In genomic region chr3:61181874-61182273, GRCh38 we compare ENCODE assay signal across 7 cellular contexts.
DNase-seq lines count a peak whose midpoint lies in the region; ATAC-seq and TF ChIP-seq lines count a peak whose summit lies in the region.

No MANE protein-coding gene starts in this region.

- H3K36me3 Mint-ChIP-seq in mesothelial cell of epicardium: no peaks in the 10 kb centered on the region

- H3K4me1 Mint-ChIP-seq in mesothelial cell of epicardium: peaks cover 17% of the 10 kb centered on the region

- no peak for TF ChIP-seq POLR2A in NB4 (IDR thresholded peaks at IDR 0.05; ENCODE audit: extremely low read depth, insufficient read length)

- no peak overlapping the region for H3K4me3 Mint-ChIP-seq in mesothelial cell of epicardium

- peak; percentile 98 for ATAC-seq in GM18870 (IDR thresholded peaks at IDR 0.05; ENCODE audit: unreplicated experiment)

- POLR2A ChIA-PET in HEK293T (lab: Yijun Ruan, JAX): no interaction called here

- H3K27me3 Mint-ChIP-seq in mesothelial cell of epicardium (ENCODE audit: low read depth): no peaks in the 10 kb centered on the region

- DNase-seq in HEK293T (ENCODE audit: extremely low spot score): peak; percentile 32
- peak; percentile 15 for DNase-seq in NB4 (ENCODE audit: low read depth)
- DNase-seq in fibroblast of villous mesenchyme (ENCODE audit: low read depth): peak; percentile 26
- DNase-seq in occipital lobe (lab: John Stamatoyannopoulos, UW): no peak
- no peak for DNase-seq in mesothelial cell of epicardium (ENCODE audit: low spot score in 2 of 2, unreplicated experiment in 2 of 2)
- no peak for DNase-seq in cerebellar cortex (ENCODE audit: low spot score)

- no peaks in the 10 kb centered on the region for H3K9me3 Mint-ChIP-seq in mesothelial cell of epicardium

- no peak overlapping the region for H3K27ac Mint-ChIP-seq in mesothelial cell of epicardium

- CTCF ChIA-PET in HEK293T (lab: Yijun Ruan, JAX): no interaction called here

- TF ChIP-seq CTCF in NB4 (IDR thresholded peaks at IDR 0.05; ENCODE audit: low read depth, low read length) (no peak), fibroblast of villous mesenchyme (IDR thresholded peaks at IDR 0.05; ENCODE audit: insufficient read depth, low read depth, low read length) (no peak), mesothelial cell of epicardium (IDR thresholded peaks at IDR 0.05; ENCODE audit: unreplicated experiment) (no peak)

- no peak overlapping the region for H3K4me3 ChIP-seq in NB4 (ENCODE audit: low read depth, low read length)
- H3K4me3 ChIP-seq in fibroblast of villous mesenchyme (ENCODE audit: low read depth, low read length): no peak overlapping the region

TF ChIP-seq in HEK293T, 16 proteins besides CTCF, POLR2A, EP300 and RAD21:
- TF ChIP-seq PKNOX1 (IDR thresholded peaks at IDR 0.05) (peak; percentile 62), ZNF384 (IDR thresholded peaks at IDR 0.05) (no peak)

Comparison
In these comparisons a context has a peak if more than half of its experiments do, and no peak if none do; other contexts are left out.
1. DNase-seq: peak in HEK293T (single experiment), NB4 (single experiment) and fibroblast of villous mesenchyme (single experiment); none in occipital lobe (single experiment), mesothelial cell of epicardium (0 of 2) and cerebellar cortex (single experiment).